8 cellular contexts compared by ENCODE assay signal in the genomic region with DNA sequence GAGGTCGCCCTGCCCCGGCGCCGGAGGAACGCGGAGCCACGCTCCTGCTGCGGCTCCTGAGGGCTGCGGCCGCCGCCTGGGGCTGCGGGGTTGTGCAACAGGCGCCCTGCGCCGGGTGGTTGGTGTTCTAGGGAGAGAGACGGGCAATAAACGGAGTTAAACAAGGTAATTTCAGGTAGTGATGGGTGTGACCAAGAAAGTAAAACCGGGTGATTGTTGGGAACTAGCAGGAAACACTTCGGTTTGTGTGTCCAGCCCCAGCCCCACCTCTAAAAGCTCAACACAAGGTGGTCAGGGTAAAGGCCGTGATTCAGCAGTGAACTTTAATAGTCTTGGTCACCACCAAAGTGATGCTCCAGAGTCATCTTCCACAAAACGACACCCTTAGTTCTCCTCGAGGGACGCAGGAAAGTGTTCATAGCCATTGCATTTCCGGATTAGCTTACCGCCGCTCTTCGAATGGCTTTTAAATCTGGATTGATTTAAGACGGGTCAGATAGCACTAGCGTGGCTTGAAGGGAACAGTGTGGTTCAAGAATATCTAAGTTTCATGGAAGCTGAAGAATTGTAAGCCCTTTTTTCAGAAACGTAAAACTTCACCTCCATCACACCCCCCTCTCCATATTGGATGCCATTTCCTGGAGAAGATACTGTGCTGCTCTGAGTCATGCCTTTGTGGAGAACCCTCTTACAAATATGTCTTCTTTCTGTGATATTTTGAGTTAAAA. TPM values are rescaled to one million over a fixed set of nuclear protein-coding genes. Genes with fewer than 3 reads are reported as not detected.
A peak's percentile ranks its signal among the peaks of the same experiment; 100 is the strongest.
DNase-seq lines count a peak whose midpoint lies in the region; ATAC-seq and TF ChIP-seq lines count a peak whose summit lies in the region.

No MANE protein-coding gene starts in this region.

- ATAC-seq in HG02571 (IDR thresholded peaks at IDR 0.05; ENCODE audit: unreplicated experiment): peak; percentile 21
- peak; percentile 62 for ATAC-seq in esophagus mucosa
- ATAC-seq in natural killer cell: peak; percentile 9 to 22 (median 17)

- peaks cover 1% of the 10 kb centered on the region for H3K27me3 Mint-ChIP-seq in activated CD4-positive, alpha-beta T cell treated with anti-CD3 and anti-CD28 coated beads, Interleukin-2, amount 10 ng/mL, durations not matched to agents 24 days and 14 days
- peaks cover 0 to 1% of the 10 kb centered on the region in 2 donors for H3K27me3 Mint-ChIP-seq in natural killer cell (ENCODE audit: low read depth in 2 of 2)

- peak; percentile 80 for DNase-seq in activated CD4-positive, alpha-beta T cell treated with anti-CD3 and anti-CD28 coated beads, Interleukin-2, amount 10 ng/mL, durations not matched to agents 24 days and 14 days
- no peak for DNase-seq in activated CD4-positive, alpha-beta T cell treated with anti-CD3 and anti-CD28 coated beads, Interleukin-2, amount 50 U/mL, for 4 hours
- DNase-seq in NCI-H1105 (lab: John Stamatoyannopoulos, UW): peak; percentile 28
- DNase-seq in natural killer cell: no peak
- no peak for DNase-seq in mesenteric fat pad (ENCODE audit: low spot score)

- H3K4me3 ChIP-seq in WI38 (ENCODE audit: low read depth, low read length): peak overlapping the region; percentile 95

- peaks cover 15% of the 10 kb centered on the region for H3K36me3 Mint-ChIP-seq in activated CD4-positive, alpha-beta T cell treated with anti-CD3 and anti-CD28 coated beads, Interleukin-2, amount 10 ng/mL, durations not matched to agents 24 days and 14 days (ENCODE audit: low read depth)
- H3K36me3 Mint-ChIP-seq in natural killer cell: no peaks in the 10 kb centered on the region

- peak overlapping the region; percentile 92 for H3K4me3 Mint-ChIP-seq in activated CD4-positive, alpha-beta T cell treated with anti-CD3 and anti-CD28 coated beads, Interleukin-2, amount 10 ng/mL, durations not matched to agents 24 days and 14 days
- peak overlapping the region; percentile 100 for H3K4me3 Mint-ChIP-seq in natural killer cell

- intact Hi-C loops in activated CD4-positive, alpha-beta T cell treated with anti-CD3 and anti-CD28 coated beads, Interleukin-2, amount 10 ng/mL, durations not matched to agents 24 days and 14 days (cut with micrococcal nuclease): loop anchor here (1.0 to 10.0 kb wide), 9 partner anchors 58 to 794 kb away; partner anchors contain the start of genes GK5 and SLC25A36
- intact Hi-C loops in natural killer cell (cut with micrococcal nuclease): loop anchor here (1.0 to 5.0 kb wide), 6 partner anchors 58 to 709 kb away; partner anchors contain the start of gene XRN1

- peaks cover 23% of the 10 kb centered on the region for H3K4me1 Mint-ChIP-seq in activated CD4-positive, alpha-beta T cell treated with anti-CD3 and anti-CD28 coated beads, Interleukin-2, amount 10 ng/mL, durations not matched to agents 24 days and 14 days
- H3K4me1 Mint-ChIP-seq in natural killer cell: peaks cover 43 to 50% of the 10 kb centered on the region in 2 donors

- H3K27ac Mint-ChIP-seq in activated CD4-positive, alpha-beta T cell treated with anti-CD3 and anti-CD28 coated beads, Interleukin-2, amount 10 ng/mL, durations not matched to agents 24 days and 14 days: peak overlapping the region; percentile 98
- peak overlapping the region; percentile 96 to 97 for H3K27ac Mint-ChIP-seq in natural killer cell

- TF ChIP-seq CTCF in WI38 (IDR thresholded peaks at IDR 0.05; ENCODE audit: low read depth, low read length) (no peak), natural killer cell (IDR thresholded peaks at IDR 0.05) (no peak)

- H3K9me3 Mint-ChIP-seq in activated CD4-positive, alpha-beta T cell treated with anti-CD3 and anti-CD28 coated beads, Interleukin-2, amount 10 ng/mL, durations not matched to agents 24 days and 14 days: no peaks in the 10 kb centered on the region
- no peaks in the 10 kb centered on the region for H3K9me3 Mint-ChIP-seq in natural killer cell

RNA-seq across cellular contexts. Expression of gene RNF7, which starts 0.7 kb away (rescaled TPM):
- 67.3 and 72.5 TPM in 2 replicates for total RNA-seq in activated CD4-positive, alpha-beta T cell treated with anti-CD3 and anti-CD28 coated beads, Interleukin-2, amount 10 ng/mL, durations not matched to agents 24 days and 14 days
- total RNA-seq in esophagus mucosa: 88.6 TPM
- 10 to 100 TPM; 65.0 to 75.0 (median 73.4) TPM for total RNA-seq in natural killer cell
- total RNA-seq in mesenteric fat pad: 76.3 TPM

RNA-seq across cellular contexts. Expression of gene GRK7, which starts 24.4 kb away (rescaled TPM):
- total RNA-seq in activated CD4-positive, alpha-beta T cell treated with anti-CD3 and anti-CD28 coated beads, Interleukin-2, amount 10 ng/mL, durations not matched to agents 24 days and 14 days: not detected in 2 replicates
- not detected for total RNA-seq in esophagus mucosa
- under 1 TPM; 0.14 to 0.16 (median 0.15) TPM for total RNA-seq in natural killer cell
- not detected for total RNA-seq in mesenteric fat pad

Comparison
In these comparisons a context has a peak if more than half of its experiments do, and no peak if none do; other contexts are left out.
1. DNase-seq: peak in activated CD4-positive, alpha-beta T cell treated with anti-CD3 and anti-CD28 coated beads, Interleukin-2, amount 10 ng/mL, durations not matched to agents 24 days and 14 days (single experiment) and NCI-H1105 (single experiment); none in activated CD4-positive, alpha-beta T cell treated with anti-CD3 and anti-CD28 coated beads, Interleukin-2, amount 50 U/mL, for 4 hours (0 of 2), natural killer cell (single experiment) and mesenteric fat pad (single experiment).
2. Peak in every context shown above with its lines, with median percentiles within 50 percentile points of each other: ATAC-seq.